ENCODE assay signal across 23 cellular contexts in genomic region chr10:72056113-72056512, GRCh38.
"Had no signal": no experiment of that assay in that cellular context is flagged by ENCODE, and none has a peak within 500 bp of the region (broad histone marks: within the 10 kb centered on the region; RNA-seq: fewer than 3 reads in every experiment).

No MANE protein-coding gene starts in this region.

- DNase-seq: activated CD4-positive, alpha-beta memory T cell treated with anti-CD3 and anti-CD28 coated beads, Interleukin-2, amount 10 ng/mL, durations not matched to agents 7 days and 5 days; activated CD4-positive, alpha-beta T cell treated with anti-CD3 and anti-CD28 coated beads, Interleukin-2, amount 10 ng/mL, durations not matched to agents 24 days and 14 days; activated CD8-positive, alpha-beta memory T cell treated with anti-CD3 and anti-CD28 coated beads, Interleukin-2, amount 10 ng/mL, durations not matched to agents 7 days and 5 days; activated gamma-delta T cell treated with Interleukin-2 at 50 U/mL for 16 hours; activated T-cell treated with anti-CD3 and anti-CD28 coated beads for 4 hours; cerebellar nuclear complex; natural killer cell; right lobe of liver; stimulated activated CD4-positive, alpha-beta T cell treated with anti-CD3 and anti-CD28 coated beads, Interleukin-2, amount 100 ng/mL, for 24 hours had no signal

- H3K36me3 ChIP-seq: right lobe of liver, thoracic aorta had no signal

- H3K27ac ChIP-seq: coronary artery, epithelial cell of prostate, parathyroid adenoma, right lobe of liver, thoracic aorta, VCaP had no signal

- FAIRE-seq: bronchial epithelial cell, keratinocyte had no signal

- H3K9me3 ChIP-seq: right lobe of liver, thoracic aorta had no signal

- H3K27me3 Mint-ChIP-seq: activated CD4-positive, alpha-beta T cell treated with anti-CD3 and anti-CD28 coated beads, Interleukin-2, amount 10 ng/mL, durations not matched to agents 24 days and 14 days; activated CD8-positive, alpha-beta memory T cell treated with anti-CD3 and anti-CD28 coated beads, Interleukin-2, amount 10 ng/mL, durations not matched to agents 7 days and 5 days; activated naive CD8-positive, alpha-beta T cell; stimulated activated memory B cell treated with anti-CD40 and anti-IgM and Interleukin-4, amounts not matched to agents 10 μg/mL and 1 μg/mL and 100 μg/mL, for 72 hours; type B pancreatic cell had no signal

- H3K36me3 Mint-ChIP-seq: activated CD8-positive, alpha-beta memory T cell treated with anti-CD3 and anti-CD28 coated beads, Interleukin-2, amount 10 ng/mL, durations not matched to agents 7 days and 5 days; activated naive CD8-positive, alpha-beta T cell; mesothelial cell of epicardium; natural killer cell; stimulated activated memory B cell treated with anti-CD40 and anti-IgM and Interleukin-4, amounts not matched to agents 10 μg/mL and 1 μg/mL and 100 μg/mL, for 72 hours; type B pancreatic cell had no signal

- H3K4me1 ChIP-seq: parathyroid adenoma, right lobe of liver had no signal

- H3K27ac Mint-ChIP-seq: activated CD4-positive, alpha-beta memory T cell treated with anti-CD3 and anti-CD28 coated beads, Interleukin-2, amount 10 ng/mL, durations not matched to agents 7 days and 5 days; activated CD8-positive, alpha-beta memory T cell treated with anti-CD3 and anti-CD28 coated beads, Interleukin-2, amount 10 ng/mL, durations not matched to agents 7 days and 5 days; mesothelial cell of epicardium; natural killer cell; stimulated activated memory B cell treated with anti-CD40 and anti-IgM and Interleukin-4, amounts not matched to agents 10 μg/mL and 1 μg/mL and 100 μg/mL, for 72 hours; type B pancreatic cell had no signal

- H3K4me3 ChIP-seq: coronary artery, right lobe of liver, skin epidermis, thoracic aorta had no signal

- H3K27me3 ChIP-seq: right lobe of liver had no signal

- H3K4me3 Mint-ChIP-seq: activated CD4-positive, alpha-beta memory T cell treated with anti-CD3 and anti-CD28 coated beads, Interleukin-2, amount 10 ng/mL, durations not matched to agents 7 days and 5 days; activated CD4-positive, alpha-beta T cell treated with anti-CD3 and anti-CD28 coated beads, Interleukin-2, amount 10 ng/mL, durations not matched to agents 24 days and 14 days; activated CD8-positive, alpha-beta memory T cell treated with anti-CD3 and anti-CD28 coated beads, Interleukin-2, amount 10 ng/mL, durations not matched to agents 7 days and 5 days; activated naive CD8-positive, alpha-beta T cell; mesothelial cell of epicardium; natural killer cell; stimulated activated memory B cell treated with anti-CD40 and anti-IgM and Interleukin-4, amounts not matched to agents 10 μg/mL and 1 μg/mL and 100 μg/mL, for 72 hours; type B pancreatic cell had no signal

- ATAC-seq: activated CD4-positive, CD25-positive, alpha-beta regulatory T cell treated with anti-CD3 and anti-CD28 coated beads, Interleukin-2, amount 50 U/mL, for 24 hours; activated CD8-positive, alpha-beta memory T cell treated with anti-CD3 and anti-CD28 coated beads, Interleukin-2, amount 10 ng/mL, durations not matched to agents 7 days and 5 days; natural killer cell; SK-N-SH treated with all-trans-retinoic acid at 6 μM for 48 hours; stimulated activated memory B cell treated with anti-CD40 and anti-IgM and Interleukin-4, amounts not matched to agents 10 μg/mL and 1 μg/mL and 100 μg/mL, for 72 hours had no signal

- H3K9me3 Mint-ChIP-seq: activated CD4-positive, alpha-beta memory T cell treated with anti-CD3 and anti-CD28 coated beads, Interleukin-2, amount 10 ng/mL, durations not matched to agents 7 days and 5 days; activated CD4-positive, alpha-beta T cell treated with anti-CD3 and anti-CD28 coated beads, Interleukin-2, amount 10 ng/mL, durations not matched to agents 24 days and 14 days; mesothelial cell of epicardium; natural killer cell; stimulated activated memory B cell treated with anti-CD40 and anti-IgM and Interleukin-4, amounts not matched to agents 10 μg/mL and 1 μg/mL and 100 μg/mL, for 72 hours; type B pancreatic cell had no signal
